Comparison of ENCODE assay signal across 8 cellular contexts in genomic region chr4:152735302-152735917, GRCh38. TPM values are rescaled to one million over a fixed set of nuclear protein-coding genes. Genes with fewer than 3 reads are reported as not detected.
A peak's percentile ranks its signal among the peaks of the same experiment; 100 is the strongest.
DNase-seq lines count a peak whose midpoint lies in the region; ATAC-seq and TF ChIP-seq lines count a peak whose summit lies in the region.

No MANE protein-coding gene starts in this region.

- H3K4me1 ChIP-seq in thoracic aorta (ENCODE audit: control insufficient read depth in 1 of 2, low read depth in 2 of 2), result no peaks in the 10 kb centered on the region

- no peaks in the 10 kb centered on the region for H3K27me3 ChIP-seq in thoracic aorta (replicated peaks; ENCODE audit: insufficient read depth)

- H3K4me3 ChIP-seq in thoracic aorta, result no peak overlapping the region

- H3K9me3 ChIP-seq in thoracic aorta, result no peaks in the 10 kb centered on the region

- H3K27ac Mint-ChIP-seq in glutamatergic neuron (ENCODE audit: unreplicated experiment), result no peak overlapping the region

- ATAC-seq in thoracic aorta (ENCODE audit: insufficient number of reproducible peaks, low FRiP score, low read depth) (no peak), HG02798 (IDR thresholded peaks at IDR 0.05; ENCODE audit: poor library complexity, unreplicated experiment) (no peak), HG03139 (IDR thresholded peaks at IDR 0.05; ENCODE audit: unreplicated experiment) (no peak)

- H3K36me3 Mint-ChIP-seq in glutamatergic neuron (ENCODE audit: unreplicated experiment), result no peaks in the 10 kb centered on the region

- no peak overlapping the region for H3K4me3 Mint-ChIP-seq in glutamatergic neuron (ENCODE audit: unreplicated experiment)

- peaks cover 3% of the 10 kb centered on the region for H3K4me1 Mint-ChIP-seq in glutamatergic neuron (ENCODE audit: low read depth, unreplicated experiment)

- TF ChIP-seq EP300 in Ishikawa (IDR thresholded peaks at IDR 0.05; ENCODE audit: borderline replicate concordance), result no peak

- TF ChIP-seq RAD21 in Ishikawa (IDR thresholded peaks at IDR 0.05; ENCODE audit: low read depth), result peak; percentile 73

- no peaks in the 10 kb centered on the region for H3K36me3 ChIP-seq in thoracic aorta

- no peak overlapping the region for H3K27ac ChIP-seq in thoracic aorta

- DNase-seq in EL (peak; percentile 21), SW480 (ENCODE audit: low spot score) (peak; percentile 57), glutamatergic neuron (no peak), thoracic aorta (ENCODE audit: low spot score) (no peak)
- DNase-seq in stimulated activated CD4-positive, alpha-beta T cell treated with anti-CD3 and anti-CD28 coated beads, Interleukin-2, amount 100 ng/mL, for 48 hours, result no peak

- no peaks in the 10 kb centered on the region for H3K27me3 Mint-ChIP-seq in glutamatergic neuron (ENCODE audit: unreplicated experiment)

- TF ChIP-seq CTCF in glutamatergic neuron (IDR thresholded peaks at IDR 0.05; ENCODE audit: partially characterized antibody, unreplicated experiment) (peak; percentile 50), thoracic aorta (IDR thresholded peaks at IDR 0.05) (peak; percentile 24)

- H3K9me3 Mint-ChIP-seq in glutamatergic neuron (ENCODE audit: unreplicated experiment), result no peaks in the 10 kb centered on the region

TF ChIP-seq in Ishikawa, 13 proteins besides CTCF, POLR2A, EP300 and RAD21:
- TF ChIP-seq YY1 (IDR thresholded peaks at IDR 0.05; ENCODE audit: low read depth) (no peak), ZBTB7A (IDR thresholded peaks at IDR 0.05; ENCODE audit: low read depth) (no peak), EGR1 (IDR thresholded peaks at IDR 0.05) (no peak), NFIC (IDR thresholded peaks at IDR 0.05) (no peak)
- TF ChIP-seq, protein P1, sequence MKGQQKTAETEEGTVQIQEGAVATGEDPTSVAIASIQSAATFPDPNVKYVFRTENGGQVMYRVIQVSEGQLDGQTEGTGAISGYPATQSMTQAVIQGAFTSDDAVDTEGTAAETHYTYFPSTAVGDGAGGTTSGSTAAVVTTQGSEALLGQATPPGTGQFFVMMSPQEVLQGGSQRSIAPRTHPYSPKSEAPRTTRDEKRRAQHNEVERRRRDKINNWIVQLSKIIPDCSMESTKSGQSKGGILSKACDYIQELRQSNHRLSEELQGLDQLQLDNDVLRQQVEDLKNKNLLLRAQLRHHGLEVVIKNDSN (IDR thresholded peaks at IDR 0.05), result no peak

RNA-seq across cellular contexts. Expression of gene TIGD4, which starts 44.1 kb away (rescaled TPM):
- total RNA-seq in glutamatergic neuron (ENCODE audit: unreplicated experiment), result 0.83 TPM
- total RNA-seq in thoracic aorta, result under 1 TPM in 1 of 2 donors, not detected in 1; 0.49 TPM

RNA-seq across cellular contexts. Expression of gene ARFIP1, which starts 44.3 kb away (rescaled TPM):
- total RNA-seq in glutamatergic neuron (ENCODE audit: unreplicated experiment) (22.2 TPM), thoracic aorta (10 to 100 TPM; 24.0 to 39.0 TPM)

RNA-seq across cellular contexts. Expression of gene TMEM154, which starts 55.6 kb away (rescaled TPM):
- 0.22 TPM for total RNA-seq in glutamatergic neuron (ENCODE audit: unreplicated experiment)
- total RNA-seq in thoracic aorta, result 1 to 10 TPM; 1.3 to 1.6 TPM

Comparison
In these comparisons a context has a peak if more than half of its experiments do, and no peak if none do; other contexts are left out.
1. DNase-seq: peak in EL (single experiment) and SW480 (single experiment); none in glutamatergic neuron (single experiment), thoracic aorta (single experiment) and stimulated activated CD4-positive, alpha-beta T cell treated with anti-CD3 and anti-CD28 coated beads, Interleukin-2, amount 100 ng/mL, for 48 hours (0 of 2).